Comparison of ENCODE assay signal across 9 cellular contexts in the genomic region with DNA sequence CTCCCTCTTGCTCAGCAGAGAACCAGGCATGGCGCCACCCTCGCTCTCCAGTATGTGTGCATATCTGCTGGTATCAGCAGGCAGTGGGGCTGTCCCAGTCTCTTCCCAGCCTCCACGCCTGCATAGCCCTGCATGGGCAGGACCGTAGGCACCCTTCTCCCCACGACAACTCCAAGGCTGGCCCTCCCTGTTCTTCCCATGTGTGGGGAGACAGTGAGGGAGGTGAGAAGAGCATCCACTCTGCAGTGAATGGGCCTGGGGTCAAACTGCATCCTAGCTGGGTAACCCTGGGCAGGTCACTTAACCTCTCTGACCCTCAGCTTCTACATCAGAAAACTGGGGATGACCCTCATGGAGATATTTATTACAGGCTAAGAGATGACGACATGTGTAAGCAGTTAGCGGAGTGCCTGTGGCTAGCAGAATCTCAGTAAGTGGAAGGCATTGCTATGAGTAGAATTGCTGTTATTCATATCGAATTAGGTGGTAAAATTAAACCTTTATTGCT. TPM values are rescaled to one million over a fixed set of nuclear protein-coding genes. Genes with fewer than 3 reads are reported as not detected.
DNase-seq lines count a peak whose midpoint lies in the region; ATAC-seq and TF ChIP-seq lines count a peak whose summit lies in the region.
"Had no signal": no experiment of that assay in that cellular context is flagged by ENCODE, and none has a peak within 500 bp of the region (broad histone marks: within the 10 kb centered on the region; RNA-seq: fewer than 3 reads in every experiment).

No MANE protein-coding gene starts in this region.

- H3K9ac ChIP-seq in HCT116 (ENCODE audit: low read length): peak overlapping the region; percentile 24; the same call in 1 of the 2 replicates

- H3K79me2 ChIP-seq in HCT116 (ENCODE audit: insufficient read depth, low read length): no peaks in the 10 kb centered on the region

- H3K4me3 ChIP-seq in HCT116 (replicated peaks in 1 of 2; ENCODE audit: low read depth in 1 of 2, low read length in 2 of 2): peak overlapping the region in 1 of 2 experiments; percentile 32; a peak in 1 of 4 replicates
- H3K4me3 ChIP-seq in Peyer's patch: no peak overlapping the region

- intact Hi-C loops in HCT116 (cut with micrococcal nuclease): no loop called here

- no peaks in the 10 kb centered on the region for H3K9me2 ChIP-seq in HCT116 (ENCODE audit: insufficient read depth)

- H3K27ac ChIP-seq in HCT116 (ENCODE audit: low read depth, low read length) (no peak overlapping the region), Peyer's patch (peak overlapping the region in 1 of 4 donors; percentile 46)

- H2AFZ ChIP-seq in HCT116 (ENCODE audit: low read depth, low read length, poor library complexity, severe bottlenecking): peak overlapping the region; percentile 66

- CTCF ChIA-PET in HCT116 (lab: Charles Lee) (no interaction called here), HEK293T (lab: Yijun Ruan, JAX) (no interaction called here)

- TF ChIP-seq RAD21 in HCT116 (IDR thresholded peaks at IDR 0.05; ENCODE audit: low read depth): no peak

- ATAC-seq in HCT116: no peak
- ATAC-seq in memory B cell (ENCODE audit: low read depth): peak; percentile 25
- ATAC-seq: CD8-positive, alpha-beta T cell had no signal

- H3K4me1 ChIP-seq in HCT116 (ENCODE audit: control insufficient read depth in 1 of 2, insufficient read depth in 2 of 2, low read length in 2 of 2) (peaks cover 18 to 33% of the 10 kb centered on the region in 2 experiments), Peyer's patch (peaks cover 0 to 11% (median 0%) of the 10 kb centered on the region in 4 donors)

- DNase-seq in GM10266 (ENCODE audit: extremely low spot score) (peak; percentile 28), HCT116 (ENCODE audit: low read depth, low spot score) (no peak), NCI-H2227 (lab: John Stamatoyannopoulos, UW; ENCODE audit: unreplicated experiment) (peak; percentile 8), memory B cell (ENCODE audit: low spot score in 2 of 2) (no peak), HEK293T (ENCODE audit: extremely low spot score) (no peak), amniotic stem cell (lab: John Stamatoyannopoulos, UW) (no peak), activated T-cell treated with anti-CD3 and anti-CD28 coated beads for 4 hours (no peak), Peyer's patch (no peak)
- DNase-seq: CD8-positive, alpha-beta T cell had no signal

- POLR2A ChIA-PET in HCT116 (lab: Charles Lee): no interaction called here
- POLR2A ChIA-PET in HEK293T (lab: Yijun Ruan, JAX): interaction anchor here (1.3 kb wide), 1 partner anchor 13 kb away, joined by 3 read pairs; no protein-coding TSS in a partner anchor

- H4K20me1 ChIP-seq in HCT116 (ENCODE audit: insufficient read depth): no peaks in the 10 kb centered on the region

- peaks cover 7% of the 10 kb centered on the region for H3K9me3 Mint-ChIP-seq in memory B cell
- H3K9me3 Mint-ChIP-seq: CD8-positive, alpha-beta T cell had no signal

- no peak overlapping the region for H3K4me3 Mint-ChIP-seq in memory B cell
- H3K4me3 Mint-ChIP-seq: CD8-positive, alpha-beta T cell had no signal

- no peaks in the 10 kb centered on the region for H3K9me3 ChIP-seq in HCT116 (ENCODE audit: control insufficient read depth in 1 of 2, insufficient read depth in 1 of 2, low read depth in 1 of 2, low read length in 2 of 2)
- no peaks in the 10 kb centered on the region for H3K9me3 ChIP-seq in Peyer's patch

- TF ChIP-seq CTCF in GM10266 (IDR thresholded peaks at IDR 0.05; ENCODE audit: control insufficient read depth, insufficient read depth, low read depth, missing control alignments) (no peak), HCT116 (IDR thresholded peaks at IDR 0.05 in 2 of 3, conservative IDR thresholded peaks at IDR 0.05 in 1 of 3; ENCODE audit: borderline replicate concordance in 1 of 3, insufficient read depth in 1 of 3, low read depth in 2 of 3, low read length in 2 of 3) (no peak), Peyer's patch (IDR thresholded peaks at IDR 0.05) (no peak)

- H3K27me3 ChIP-seq in HCT116 (ENCODE audit: insufficient read depth, low read length): no peaks in the 10 kb centered on the region
- no peaks in the 10 kb centered on the region for H3K27me3 ChIP-seq in Peyer's patch

- peaks cover 19% of the 10 kb centered on the region for H3K27me3 Mint-ChIP-seq in memory B cell

- no peak overlapping the region for H3K27ac Mint-ChIP-seq in memory B cell
- H3K27ac Mint-ChIP-seq: CD8-positive, alpha-beta T cell had no signal

- no TSS peak for BruUV-seq in HCT116 (replicated peaks; lab: Mats Ljungman, UMichigan)

- RAD21 ChIA-PET in HCT116 (lab: Charles Lee; ENCODE audit: low non-redundant PET in 1 of 2, low total read pairs in 2 of 2, uncharacterized antibody in 2 of 2, unreplicated experiment in 2 of 2): no interaction called here

- no peak for TF ChIP-seq POLR2A in HCT116 (IDR thresholded peaks at IDR 0.05; ENCODE audit: borderline replicate concordance, extremely low read depth, insufficient read depth, insufficient read length)
- no peak for TF ChIP-seq POLR2A in Peyer's patch (IDR thresholded peaks at IDR 0.05)

- peak overlapping the region; percentile 67 for H3K4me2 ChIP-seq in HCT116 (ENCODE audit: low read length)

- H3K36me3 ChIP-seq in HCT116 (ENCODE audit: control insufficient read depth in 1 of 2, insufficient read depth in 2 of 2, low read length in 2 of 2) (no peaks in the 10 kb centered on the region), Peyer's patch (no peaks in the 10 kb centered on the region)

- peaks cover 3% of the 10 kb centered on the region for H3K36me3 Mint-ChIP-seq in memory B cell
- H3K36me3 Mint-ChIP-seq: CD8-positive, alpha-beta T cell had no signal

- peaks cover 3% of the 10 kb centered on the region for H3K4me1 Mint-ChIP-seq in memory B cell

TF ChIP-seq in HCT116, 20 proteins besides CTCF, POLR2A, EP300 and RAD21 (continues in another document):
- TF ChIP-seq CBX3 (IDR thresholded peaks at IDR 0.05; ENCODE audit: low read depth) (no peak), EZH2 (IDR thresholded peaks at IDR 0.05) (no peak), ZFX (IDR thresholded peaks at IDR 0.05) (no peak), EZH2phosphoT487 (IDR thresholded peaks at IDR 0.05; ENCODE audit: borderline replicate concordance) (no peak), JUND (IDR thresholded peaks at IDR 0.05) (no peak), YY1 (IDR thresholded peaks at IDR 0.05; ENCODE audit: extremely low read depth, insufficient replicate concordance, low read depth, low read length) (no peak), ZNF274 (IDR thresholded peaks at IDR 0.05; ENCODE audit: low read depth, low read length) (no peak), CEBPB (IDR thresholded peaks at IDR 0.05; ENCODE audit: low read depth) (no peak), FOSL1 (IDR thresholded peaks at IDR 0.05; ENCODE audit: low read depth) (no peak), ELF1 (IDR thresholded peaks at IDR 0.05; ENCODE audit: borderline replicate concordance, low read depth) (no peak), SIN3A (IDR thresholded peaks at IDR 0.05; ENCODE audit: low read depth) (no peak), EGR1 (IDR thresholded peaks at IDR 0.05; ENCODE audit: low read depth) (no peak)
- TF ChIP-seq, protein P1, sequence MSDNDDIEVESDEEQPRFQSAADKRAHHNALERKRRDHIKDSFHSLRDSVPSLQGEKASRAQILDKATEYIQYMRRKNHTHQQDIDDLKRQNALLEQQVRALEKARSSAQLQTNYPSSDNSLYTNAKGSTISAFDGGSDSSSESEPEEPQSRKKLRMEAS (IDR thresholded peaks at IDR 0.05): no peak

TF ChIP-seq in HEK293T, 16 proteins besides CTCF, POLR2A, EP300 and RAD21:
- no peak for TF ChIP-seq L3MBTL2 (conservative IDR thresholded peaks at IDR 0.05)
TF ChIP-seq in HEK293T: peak in this region for 0.

RNA-seq across cellular contexts. Expression of a gene that starts 13.3 kb away (rescaled TPM):
- 0.76 TPM for total RNA-seq in HCT116 (2021; ENCODE audit: unreplicated experiment)
- polyA plus RNA-seq in HCT116 (2012): 0.32 and 0.44 TPM in 2 replicates
- 10 to 100 TPM in 3 of 4 donors, 1 to 10 TPM in 1; 1.7 to 38.4 (median 21.6) TPM for total RNA-seq in Peyer's patch
- total RNA-seq: CD8-positive, alpha-beta T cell had no signal

Comparison
In these comparisons a context has a peak if more than half of its experiments do, and no peak if none do; other contexts are left out.
1. DNase-seq: peak in GM10266 (single experiment) and NCI-H2227 (single experiment); none in HCT116 (single experiment), memory B cell (0 of 2), HEK293T (single experiment), amniotic stem cell (single experiment), activated T-cell treated with anti-CD3 and anti-CD28 coated beads for 4 hours (single experiment) and Peyer's patch (0 of 3).